ENCODE assay signal across 1 cellular context in genomic region chr20:22285555-22285954, GRCh38.
TF ChIP-seq lines count a peak whose summit lies in the region.

No MANE protein-coding gene starts in this region.

TF ChIP-seq in GM23338, 12 proteins besides CTCF, POLR2A, EP300 and RAD21 (continued from another document):
- TF ChIP-seq ZNF462 (CRISPR knock-in tag; IDR thresholded peaks at IDR 0.05) = no peak
